In the genomic region with DNA sequence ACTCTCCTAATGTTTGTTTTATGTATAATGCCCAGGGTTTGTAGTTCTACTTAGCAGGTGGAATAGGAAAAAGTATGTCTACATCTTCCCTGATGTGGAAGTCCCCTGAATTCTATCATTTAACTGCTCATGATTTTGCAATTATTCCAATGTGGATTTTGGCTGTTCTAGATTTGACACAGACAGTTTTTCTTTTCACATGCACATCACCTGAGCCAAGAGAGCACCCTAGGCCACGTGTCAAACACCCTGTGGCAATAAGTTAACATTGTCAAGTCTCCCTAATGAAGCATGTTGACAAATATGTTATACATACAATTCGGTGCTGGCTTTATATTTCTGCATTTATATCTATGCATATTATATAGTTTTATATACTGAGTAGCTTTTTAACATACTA, we compare ENCODE assay signal across 2 cellular contexts.
A peak's percentile ranks its signal among the peaks of the same experiment; 100 is the strongest.
TF ChIP-seq lines count a peak whose summit lies in the region.

No MANE protein-coding gene starts in this region.

TF ChIP-seq in liver, 16 proteins besides CTCF, POLR2A, EP300 and RAD21 (continued from another document):
- TF ChIP-seq, protein P1, sequence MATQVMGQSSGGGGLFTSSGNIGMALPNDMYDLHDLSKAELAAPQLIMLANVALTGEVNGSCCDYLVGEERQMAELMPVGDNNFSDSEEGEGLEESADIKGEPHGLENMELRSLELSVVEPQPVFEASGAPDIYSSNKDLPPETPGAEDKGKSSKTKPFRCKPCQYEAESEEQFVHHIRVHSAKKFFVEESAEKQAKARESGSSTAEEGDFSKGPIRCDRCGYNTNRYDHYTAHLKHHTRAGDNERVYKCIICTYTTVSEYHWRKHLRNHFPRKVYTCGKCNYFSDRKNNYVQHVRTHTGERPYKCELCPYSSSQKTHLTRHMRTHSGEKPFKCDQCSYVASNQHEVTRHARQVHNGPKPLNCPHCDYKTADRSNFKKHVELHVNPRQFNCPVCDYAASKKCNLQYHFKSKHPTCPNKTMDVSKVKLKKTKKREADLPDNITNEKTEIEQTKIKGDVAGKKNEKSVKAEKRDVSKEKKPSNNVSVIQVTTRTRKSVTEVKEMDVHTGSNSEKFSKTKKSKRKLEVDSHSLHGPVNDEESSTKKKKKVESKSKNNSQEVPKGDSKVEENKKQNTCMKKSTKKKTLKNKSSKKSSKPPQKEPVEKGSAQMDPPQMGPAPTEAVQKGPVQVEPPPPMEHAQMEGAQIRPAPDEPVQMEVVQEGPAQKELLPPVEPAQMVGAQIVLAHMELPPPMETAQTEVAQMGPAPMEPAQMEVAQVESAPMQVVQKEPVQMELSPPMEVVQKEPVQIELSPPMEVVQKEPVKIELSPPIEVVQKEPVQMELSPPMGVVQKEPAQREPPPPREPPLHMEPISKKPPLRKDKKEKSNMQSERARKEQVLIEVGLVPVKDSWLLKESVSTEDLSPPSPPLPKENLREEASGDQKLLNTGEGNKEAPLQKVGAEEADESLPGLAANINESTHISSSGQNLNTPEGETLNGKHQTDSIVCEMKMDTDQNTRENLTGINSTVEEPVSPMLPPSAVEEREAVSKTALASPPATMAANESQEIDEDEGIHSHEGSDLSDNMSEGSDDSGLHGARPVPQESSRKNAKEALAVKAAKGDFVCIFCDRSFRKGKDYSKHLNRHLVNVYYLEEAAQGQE (IDR thresholded peaks at IDR 0.05), result peak; percentile 15
- TF ChIP-seq SP1 (IDR thresholded peaks at IDR 0.05) (peak; percentile 28), HNF4A (conservative IDR thresholded peaks at IDR 0.05) (peak in 1 of 2 donors; percentile 55), NR2F2 (IDR thresholded peaks at IDR 0.05) (no peak), JUND (IDR thresholded peaks at IDR 0.05) (peak in 1 of 2 donors; percentile 41), TAF1 (conservative IDR thresholded peaks at IDR 0.05) (no peak), EGR1 (IDR thresholded peaks at IDR 0.05; ENCODE audit: low read depth in 2 of 2) (peak in 1 of 2 donors; percentile 19), GABPA (IDR thresholded peaks at IDR 0.05 in 1 of 2, conservative IDR thresholded peaks at IDR 0.05 in 1 of 2) (no peak), HNF4G (IDR thresholded peaks at IDR 0.05) (no peak), FOXA2 (IDR thresholded peaks at IDR 0.05) (peak; percentile 52), FOXA1 (IDR thresholded peaks at IDR 0.05) (peak; percentile 52)
- TF ChIP-seq, protein P2, sequence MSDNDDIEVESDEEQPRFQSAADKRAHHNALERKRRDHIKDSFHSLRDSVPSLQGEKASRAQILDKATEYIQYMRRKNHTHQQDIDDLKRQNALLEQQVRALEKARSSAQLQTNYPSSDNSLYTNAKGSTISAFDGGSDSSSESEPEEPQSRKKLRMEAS (IDR thresholded peaks at IDR 0.05), result peak; percentile 55

TF ChIP-seq in HepG2, 621 proteins besides CTCF, POLR2A, EP300 and RAD21 (continued from another document):
- TF ChIP-seq, protein P3, sequence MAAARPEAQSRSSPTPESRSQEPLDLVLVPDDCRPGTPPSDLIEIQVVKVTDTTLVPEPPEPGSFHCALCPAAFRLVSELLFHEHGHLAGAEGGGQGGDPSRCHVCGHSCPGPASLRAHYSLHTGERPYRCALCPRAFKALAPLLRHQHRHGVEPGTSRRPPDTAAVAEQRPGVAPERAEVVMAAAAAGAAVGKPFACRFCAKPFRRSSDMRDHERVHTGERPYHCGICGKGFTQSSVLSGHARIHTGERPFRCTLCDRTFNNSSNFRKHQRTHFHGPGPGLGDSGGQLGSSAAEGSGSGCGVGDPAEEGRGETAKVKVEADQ (CRISPR knock-in tag; IDR thresholded peaks at IDR 0.05; ENCODE audit: borderline replicate concordance), result no peak
- TF ChIP-seq ZNF510 (CRISPR knock-in tag; IDR thresholded peaks at IDR 0.05; ENCODE audit: low read depth) (no peak), ZNF672 (CRISPR knock-in tag; IDR thresholded peaks at IDR 0.05) (no peak), ZNF24 (IDR thresholded peaks at IDR 0.05) (no peak), ZNF205 (CRISPR knock-in tag; IDR thresholded peaks at IDR 0.05) (no peak), MLLT10 (CRISPR knock-in tag; IDR thresholded peaks at IDR 0.05) (no peak)
- TF ChIP-seq, protein P4, sequence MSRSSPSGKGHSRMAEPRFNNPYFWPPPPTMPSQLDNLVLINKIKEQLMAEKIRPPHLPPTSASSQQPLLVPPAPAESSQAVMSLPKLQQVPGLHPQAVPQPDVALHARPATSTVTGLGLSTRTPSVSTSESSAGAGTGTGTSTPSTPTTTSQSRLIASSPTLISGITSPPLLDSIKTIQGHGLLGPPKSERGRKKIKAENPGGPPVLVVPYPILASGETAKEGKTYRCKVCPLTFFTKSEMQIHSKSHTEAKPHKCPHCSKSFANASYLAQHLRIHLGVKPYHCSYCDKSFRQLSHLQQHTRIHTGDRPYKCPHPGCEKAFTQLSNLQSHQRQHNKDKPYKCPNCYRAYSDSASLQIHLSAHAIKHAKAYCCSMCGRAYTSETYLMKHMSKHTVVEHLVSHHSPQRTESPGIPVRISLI (CRISPR knock-in tag; IDR thresholded peaks at IDR 0.05; ENCODE audit: borderline replicate concordance), result no peak
